ENCODE assay signal across 17 cellular contexts in genomic region chr21:36613554-36613953, GRCh38.
"Had no signal": no experiment of that assay in that cellular context is flagged by ENCODE, and none has a peak within 500 bp of the region (broad histone marks: within the 10 kb centered on the region; RNA-seq: fewer than 3 reads in every experiment).

No MANE protein-coding gene starts in this region.

- H3K9me3 ChIP-seq: SJCRH30 had no signal

- DNase-seq: Kasumi-1, MM.1S, NCI-H1092 treated with DMSO at 0.1 percent for 48 hours, NCI-H1436 treated with DMSO at 0.1 percent for 48 hours, NCI-H1694, NCI-H187 treated with DMSO at 0.1 percent for 48 hours, NCI-H2029 treated with DMSO at 0.1 percent for 48 hours, NCI-H2171 treated with DMSO at 0.1 percent for 48 hours, NCI-H345, NCI-H446 treated with DMSO at 0.1 percent for 48 hours, NCI-H510A treated with DMSO at 0.1 percent for 48 hours, NCI-H526 treated with DMSO at 0.1 percent for 48 hours, SHP77, SJCRH30 had no signal

- H3K4me3 ChIP-seq: SJCRH30 had no signal

- H3K4me1 ChIP-seq: SJCRH30 had no signal

- H3K27ac ChIP-seq: HL-60, KMS-11, RWPE1, SJCRH30 had no signal

- H3K36me3 ChIP-seq: SJCRH30 had no signal
